Comparison of ENCODE assay signal across 8 cellular contexts in the genomic region with DNA sequence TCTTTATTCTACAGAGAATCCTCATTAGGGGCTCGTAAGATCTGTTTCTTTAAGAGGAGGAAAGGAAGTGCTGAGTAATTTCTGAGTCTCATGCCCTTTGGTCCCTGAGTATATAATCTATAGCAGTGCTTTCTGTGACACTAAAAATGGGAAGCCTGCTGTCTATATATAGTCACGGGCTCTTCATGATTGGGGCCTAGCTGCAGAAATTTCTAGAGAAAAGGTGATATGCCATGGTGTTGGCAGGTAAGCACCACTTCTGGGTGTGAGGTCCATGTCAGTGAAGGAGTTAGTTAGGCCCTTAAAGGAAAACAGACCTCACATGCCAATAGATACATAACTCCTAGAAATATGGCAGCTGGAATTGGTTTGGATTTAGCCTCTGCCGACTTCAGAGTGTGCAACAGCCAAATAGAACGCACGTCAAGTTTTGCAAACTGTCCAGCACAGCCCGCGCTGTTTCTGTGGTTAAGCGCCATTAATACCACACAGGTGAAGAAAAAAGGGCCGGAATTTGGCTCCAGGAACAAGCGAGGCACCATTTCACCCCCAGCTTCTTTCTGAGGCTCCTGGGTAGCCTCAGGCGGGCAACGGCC.
DNase-seq lines count a peak whose midpoint lies in the region; ATAC-seq and TF ChIP-seq lines count a peak whose summit lies in the region.

No MANE protein-coding gene starts in this region.

- no peak overlapping the region for H3K27ac Mint-ChIP-seq in activated naive CD8-positive, alpha-beta T cell treated with anti-CD3 and anti-CD28 coated beads for 36 hours

- TF ChIP-seq CTCF in GM13977 (IDR thresholded peaks at IDR 0.05; ENCODE audit: extremely low read depth, insufficient read depth, missing control alignments): no peak
- TF ChIP-seq CTCF in Panc1 (IDR thresholded peaks at IDR 0.05): no peak
- no peak for TF ChIP-seq CTCF in psoas muscle (IDR thresholded peaks at IDR 0.05)

- H3K27ac ChIP-seq in Panc1 (ENCODE audit: low read length) (peak overlapping the region; percentile 93), psoas muscle (peak overlapping the region; percentile 97)

- CTCF ChIA-PET in Panc1 (lab: Charles Lee): interaction anchor here (0.5 to 1.4 kb wide), 6 partner anchors 9 to 140 kb away, joined by 3 to 8 read pairs (median 5); no protein-coding TSS in a partner anchor

- H3K27me3 Mint-ChIP-seq in activated naive CD8-positive, alpha-beta T cell treated with anti-CD3 and anti-CD28 coated beads for 36 hours: peaks cover 50% of the 10 kb centered on the region

- H3K9me3 ChIP-seq in Panc1 (ENCODE audit: control insufficient read depth, insufficient read depth, low read depth, low read length): peaks cover 3% of the 10 kb centered on the region; the same call in 1 of the 2 replicates
- H3K9me3 ChIP-seq in psoas muscle: no peaks in the 10 kb centered on the region

- DNase-seq in GM13977 (ENCODE audit: low spot score): peak; percentile 51
- no peak for DNase-seq in Panc1 (ENCODE audit: low read depth, low spot score)
- DNase-seq in fibroblast of gingiva (ENCODE audit: low read depth): peak; percentile 70
- no peak for DNase-seq in psoas muscle
- no peak for DNase-seq in DMS 273 treated with DMSO at 0.1 percent for 48 hours (lab: John Stamatoyannopoulos, UW)
- DNase-seq in activated naive CD8-positive, alpha-beta T cell treated with anti-CD3 and anti-CD28 coated beads for 36 hours: no peak

- H3K36me3 Mint-ChIP-seq in activated naive CD8-positive, alpha-beta T cell treated with anti-CD3 and anti-CD28 coated beads for 36 hours: no peaks in the 10 kb centered on the region

- H3K9me3 Mint-ChIP-seq in activated naive CD8-positive, alpha-beta T cell treated with anti-CD3 and anti-CD28 coated beads for 36 hours: no peaks in the 10 kb centered on the region

- H3K4me3 Mint-ChIP-seq in activated naive CD8-positive, alpha-beta T cell treated with anti-CD3 and anti-CD28 coated beads for 36 hours: no peak overlapping the region

- H3K4me1 ChIP-seq in Panc1 (ENCODE audit: control insufficient read depth, insufficient read depth, low read length): peaks cover 28% of the 10 kb centered on the region
- peaks cover 57% of the 10 kb centered on the region for H3K4me1 ChIP-seq in psoas muscle

- ATAC-seq in Panc1 (no peak), psoas muscle (peak; percentile 1 to 19 (median 4)), GM21528 (IDR thresholded peaks at IDR 0.05; ENCODE audit: low FRiP score, unreplicated experiment) (no peak), HG03095 (IDR thresholded peaks at IDR 0.05; ENCODE audit: unreplicated experiment) (no peak)

- H3K36me3 ChIP-seq in Panc1 (ENCODE audit: control insufficient read depth, insufficient read depth, low read length) (no peaks in the 10 kb centered on the region), psoas muscle (ENCODE audit: insufficient read depth in 1 of 2, low read depth in 1 of 2) (peaks cover 0 to 17% of the 10 kb centered on the region in 2 donors)

- 14 to 18% (median 14%) methylated on average over 12 of the region's 12 CpGs for WGBS in psoas muscle, 3 donors

- no peaks in the 10 kb centered on the region for H3K27me3 ChIP-seq in Panc1 (ENCODE audit: control insufficient read depth, insufficient read depth, low read length)
- H3K27me3 ChIP-seq in psoas muscle (ENCODE audit: insufficient read depth in 3 of 3, low read length in 2 of 3): no peaks in the 10 kb centered on the region

- peaks cover 2% of the 10 kb centered on the region for H3K4me1 Mint-ChIP-seq in activated naive CD8-positive, alpha-beta T cell treated with anti-CD3 and anti-CD28 coated beads for 36 hours

- intact Hi-C loops in Panc1 (cut with micrococcal nuclease; ENCODE audit: unreplicated experiment): loop anchor here (5.0 to 10.0 kb wide), 4 partner anchors 60 to 185 kb away; a partner anchor contains a TSS
- intact Hi-C loops in psoas muscle (cut with DNase I): loop anchor here (2.0 to 10.0 kb wide), 5 partner anchors 13 to 183 kb away; a partner anchor contains a TSS

- BruUV-seq in Panc1 (replicated peaks; lab: Mats Ljungman, UMichigan): TSS peak; percentile 92

- in situ Hi-C loops in GM13977 (cut with MboI; ENCODE audit: low pct_unique_long_range_greater_than_20kb, low sequenced_read_pairs, unreplicated experiment): no loop called here
- in situ Hi-C loops in Panc1 (cut with HindIII; ENCODE audit: low pct_unique_long_range_greater_than_20kb, low sequenced_read_pairs): no loop called here

- peak overlapping the region; percentile 67 to 97 for H3K4me3 ChIP-seq in Panc1 (ENCODE audit: low read depth in 2 of 2, low read length in 2 of 2)
- peak overlapping the region; percentile 79 for H3K4me3 ChIP-seq in psoas muscle

- POLR2A ChIA-PET in Panc1 (lab: Charles Lee): interaction anchor here (0.6 to 0.7 kb wide), 2 partner anchors 18 to 39 kb away, joined by 3 to 4 read pairs; no protein-coding TSS in a partner anchor

Comparison
In these comparisons a context has a peak if more than half of its experiments do, and no peak if none do; other contexts are left out.
1. DNase-seq: peak in GM13977 (single experiment) and fibroblast of gingiva (single experiment); none in Panc1 (single experiment), psoas muscle (0 of 2), DMS 273 treated with DMSO at 0.1 percent for 48 hours (single experiment) and activated naive CD8-positive, alpha-beta T cell treated with anti-CD3 and anti-CD28 coated beads for 36 hours (single experiment).
2. ATAC-seq: peak in psoas muscle (4 of 4); none in Panc1 (single experiment), GM21528 (single experiment) and HG03095 (single experiment).